9 cellular contexts compared by ENCODE assay signal in genomic region chr13:114128624-114129522, GRCh38. TPM values are rescaled to one million over a fixed set of nuclear protein-coding genes. Genes with fewer than 3 reads are reported as not detected.
DNase-seq lines count a peak whose midpoint lies in the region; ATAC-seq, FAIRE-seq and TF ChIP-seq lines count a peak whose summit lies in the region.
"Had no signal": no experiment of that assay in that cellular context is flagged by ENCODE, and none has a peak within 500 bp of the region (broad histone marks: within the 10 kb centered on the region; RNA-seq: fewer than 3 reads in every experiment).

No MANE protein-coding gene starts in this region.

- H3K9ac ChIP-seq in astrocyte (ENCODE audit: low read length) = peak overlapping the region; percentile 98

- H3K36me3 Mint-ChIP-seq in astrocyte (ENCODE audit: low read depth, unreplicated experiment) = peaks cover 10% of the 10 kb centered on the region

- ATAC-seq in HG03378 (IDR thresholded peaks at IDR 0.05; ENCODE audit: unreplicated experiment) (peak; percentile 76), left colon (no peak)

- CTCF ChIA-PET in A673 (lab: Charles Lee) = no interaction called here

- no peaks in the 10 kb centered on the region for H3K36me3 ChIP-seq in A673 (ENCODE audit: insufficient read depth, low read length, poor library complexity, severe bottlenecking)
- no peaks in the 10 kb centered on the region for H3K36me3 ChIP-seq in astrocyte (ENCODE audit: insufficient read depth, low read length)
- no peaks in the 10 kb centered on the region for H3K36me3 ChIP-seq in prostate gland

- POLR2A ChIA-PET in A673 (lab: Charles Lee; ENCODE audit: low non-redundant PET) = no interaction called here

- peak overlapping the region; percentile 100 for H3K4me2 ChIP-seq in astrocyte (ENCODE audit: low read length)

- no peaks in the 10 kb centered on the region for H3K27me3 Mint-ChIP-seq in astrocyte (ENCODE audit: low read depth, unreplicated experiment)

- no TSS peak for BruUV-seq in A673 (replicated peaks; lab: Mats Ljungman, UMichigan)

- TF ChIP-seq CTCF in A673 (conservative IDR thresholded peaks at IDR 0.05; ENCODE audit: low read depth, low read length) = no peak
- no peak for TF ChIP-seq CTCF in astrocyte (IDR thresholded peaks at IDR 0.05; ENCODE audit: insufficient read depth, low read depth, low read length)
- TF ChIP-seq CTCF in prostate gland (IDR thresholded peaks at IDR 0.05) = no peak

- FAIRE-seq in astrocyte (lab: Jason Lieb, UNC) = peak; percentile 82

- H3K27ac ChIP-seq in A673 (ENCODE audit: low read depth, low read length, poor library complexity, severe bottlenecking) = peak overlapping the region; percentile 94
- H3K27ac ChIP-seq in astrocyte (ENCODE audit: low read depth, low read length) = peak overlapping the region; percentile 98
- H3K27ac ChIP-seq in prostate gland = peak overlapping the region in 1 of 2 donors; percentile 4
- H3K27ac ChIP-seq: C4-2B had no signal

- peak overlapping the region; percentile 95 for H3K4me3 Mint-ChIP-seq in astrocyte (ENCODE audit: unreplicated experiment)

- H3K4me3 ChIP-seq in A673 (ENCODE audit: low read depth, low read length, poor library complexity, severe bottlenecking) = peak overlapping the region; percentile 27
- peak overlapping the region; percentile 99 for H3K4me3 ChIP-seq in astrocyte (ENCODE audit: insufficient read depth, low read depth, low read length)
- no peak overlapping the region for H3K4me3 ChIP-seq in prostate gland

- DNase-seq in A673 (ENCODE audit: low spot score) (peak; percentile 80), GM19238 (ENCODE audit: insufficient read length, low spot score) (peak; percentile 94), T-helper 22 cell (ENCODE audit: low read depth) (peak; percentile 85), astrocyte (ENCODE audit: low read depth) (peak; percentile 95), left colon (peak; percentile 76), prostate gland (ENCODE audit: low spot score) (no peak)
- DNase-seq in stimulated activated CD4-positive, alpha-beta T cell treated with anti-CD3 and anti-CD28 coated beads, Interleukin-4, amount 100 ng/mL, for 24 hours = peak; percentile 94

- H3K4me1 Mint-ChIP-seq in astrocyte (ENCODE audit: low read depth, unreplicated experiment) = peaks cover 47% of the 10 kb centered on the region

- peaks cover 82% of the 10 kb centered on the region for H3K79me2 ChIP-seq in astrocyte (ENCODE audit: insufficient read depth, low read length)

- TF ChIP-seq POLR2A in prostate gland (IDR thresholded peaks at IDR 0.05) = no peak

- 79% methylated on average over 36 of the region's 37 CpGs for WGBS in prostate gland

- H3K27ac Mint-ChIP-seq in astrocyte (ENCODE audit: unreplicated experiment) = peak overlapping the region; percentile 94

- peaks cover 58% of the 10 kb centered on the region for H4K20me1 ChIP-seq in astrocyte (ENCODE audit: insufficient read depth, low read length)

- intact Hi-C loops in A673 (cut with micrococcal nuclease; ENCODE audit: unreplicated experiment) = no loop called here
- intact Hi-C loops in left colon (cut with DNase I, micrococcal nuclease) = no loop called here
- intact Hi-C loops in prostate gland (cut with DNase I) = no loop called here

- H3K27me3 ChIP-seq in A673 (replicated peaks; ENCODE audit: insufficient read depth, low read depth, low read length, poor library complexity) (no peaks in the 10 kb centered on the region), astrocyte (ENCODE audit: insufficient read depth, low read length) (no peaks in the 10 kb centered on the region), prostate gland (replicated peaks; ENCODE audit: insufficient read depth) (no peaks in the 10 kb centered on the region)

- H3K9me3 ChIP-seq in A673 (ENCODE audit: low read depth, low read length, poor library complexity, severe bottlenecking) (no peaks in the 10 kb centered on the region), astrocyte (ENCODE audit: insufficient read depth, low read depth, low read length) (no peaks in the 10 kb centered on the region), prostate gland (no peaks in the 10 kb centered on the region)

- H2AFZ ChIP-seq in astrocyte (ENCODE audit: low read depth, low read length) = peak overlapping the region; percentile 11

- no peaks in the 10 kb centered on the region for H3K9me3 Mint-ChIP-seq in astrocyte (ENCODE audit: unreplicated experiment)

- H3K4me1 ChIP-seq in A673 (ENCODE audit: insufficient read depth, low read length, poor library complexity, severe bottlenecking) = peaks cover 49% of the 10 kb centered on the region
- H3K4me1 ChIP-seq in astrocyte (ENCODE audit: insufficient read depth, low read length) = peaks cover 57% of the 10 kb centered on the region
- H3K4me1 ChIP-seq in prostate gland (replicated peaks) = peaks cover 5% of the 10 kb centered on the region

RNA-seq across cellular contexts. Expression of gene RASA3, which starts 3.5 kb away (rescaled TPM):
- total RNA-seq in A673 (2021) = 22.1 and 24.1 TPM in 2 replicates
- total RNA-seq in astrocyte = 41.1 and 41.4 TPM in 2 replicates
- total RNA-seq in left colon = 1 to 10 TPM; 6.5 to 9.0 TPM
- total RNA-seq in prostate gland = 10 to 100 TPM in 1 of 2 donors, 1 to 10 TPM in 1; 8.6 to 12.5 TPM

RNA-seq across cellular contexts. Expression of gene CFAP97D2, which starts 50.2 kb away (rescaled TPM):
- total RNA-seq in A673 (2021) = not detected in 2 replicates
- not detected in 2 replicates for total RNA-seq in astrocyte
- not detected for total RNA-seq in left colon
- under 1 TPM in 1 of 2 donors, not detected in 1; 0.62 TPM for total RNA-seq in prostate gland

Comparison
In these comparisons a context has a peak if more than half of its experiments do, and no peak if none do; other contexts are left out.
1. H3K4me3 ChIP-seq: peak in A673 (single experiment) and astrocyte (single experiment); none in prostate gland (0 of 2).